In genomic region chr4:47068986-47069385, GRCh38 we compare ENCODE assay signal across 20 cellular contexts. TPM values are rescaled to one million over a fixed set of nuclear protein-coding genes. Genes with fewer than 3 reads are reported as not detected.
DNase-seq lines count a peak whose midpoint lies in the region; TF ChIP-seq lines count a peak whose summit lies in the region.
"Had no signal": no experiment of that assay in that cellular context is flagged by ENCODE, and none has a peak within 500 bp of the region (broad histone marks: within the 10 kb centered on the region; RNA-seq: fewer than 3 reads in every experiment).

No MANE protein-coding gene starts in this region.

- no peak overlapping the region for H3K4me3 ChIP-seq in osteoblast (ENCODE audit: insufficient read depth, low read length)
- H3K4me3 ChIP-seq: A549, BLaER1 had no signal

- H2AFZ ChIP-seq in osteoblast (ENCODE audit: low read length): no peak overlapping the region

- TF ChIP-seq CTCF in osteoblast (IDR thresholded peaks at IDR 0.05; ENCODE audit: extremely low read depth, low read depth, low read length): no peak

- H3K27me3 ChIP-seq in osteoblast (ENCODE audit: insufficient read depth, low read length): no peaks in the 10 kb centered on the region
- H3K27me3 ChIP-seq: BLaER1 had no signal

- H3K4me1 ChIP-seq in osteoblast (ENCODE audit: insufficient read depth, low read length): peaks cover 18% of the 10 kb centered on the region
- H3K4me1 ChIP-seq: A549, BLaER1 had no signal

- no peaks in the 10 kb centered on the region for H4K20me1 ChIP-seq in osteoblast (ENCODE audit: insufficient read depth, low read length)
- H4K20me1 ChIP-seq: BLaER1 had no signal

- H3K79me2 ChIP-seq in osteoblast (ENCODE audit: insufficient read depth, low read length): no peaks in the 10 kb centered on the region

- H3K4me2 ChIP-seq in osteoblast (ENCODE audit: insufficient read depth, low read length): no peak overlapping the region
- H3K4me2 ChIP-seq: A549, BLaER1, KMS-11, SK-N-SH had no signal

- no peaks in the 10 kb centered on the region for H3K9me3 ChIP-seq in osteoblast (ENCODE audit: low read depth, low read length)
- H3K9me3 ChIP-seq: A549, BLaER1, SK-N-SH had no signal

- DNase-seq in HT1080 (ENCODE audit: low read depth) (peak; percentile 20), NCI-H226 (peak; percentile 60), caudate nucleus (lab: John Stamatoyannopoulos, UW) (no peak), osteoblast (ENCODE audit: insufficient read length, low spot score, missing footprints) (peak; percentile 88), NCI-H2171 treated with DMSO at 0.1 percent for 48 hours (lab: John Stamatoyannopoulos, UW) (no peak), AG08395 (ENCODE audit: low spot score) (no peak)
- DNase-seq in stimulated activated CD4-positive, alpha-beta T cell treated with anti-CD3 and anti-CD28 coated beads, Interleukin-4, amount 100 ng/mL, for 24 hours: no peak
- DNase-seq: CD8-positive, alpha-beta T cell; GOT3; NCI-H1105; NCI-H2081 treated with DMSO at 0.1 percent for 48 hours; NCI-H510A; NCI-H774; SHP77 treated with DMSO at 0.1 percent for 48 hours; SK-N-SH had no signal

- H3K36me3 ChIP-seq in osteoblast (ENCODE audit: insufficient read depth, low read length): no peaks in the 10 kb centered on the region
- H3K36me3 ChIP-seq: BLaER1 had no signal

- peak overlapping the region; percentile 40 for H3K27ac ChIP-seq in caudate nucleus (ENCODE audit: low read depth, low read length)
- H3K27ac ChIP-seq in osteoblast (ENCODE audit: low read depth, low read length): peak overlapping the region; percentile 23
- H3K27ac ChIP-seq: A549, BLaER1, KMS-11 had no signal

RNA-seq across cellular contexts. Expression of gene GABRB1, which starts 37.6 kb away (rescaled TPM):
- 0.53 and 0.76 TPM in 2 replicates for total RNA-seq in HT1080 (2014; rRNA removed; shearing (Covaris generic))
- polyA plus RNA-seq in HT1080 (2015; cell fraction: cytosol; rRNA removed): 0.14 and 0.17 TPM in 2 replicates
- 0.78 and 1.6 TPM in 2 replicates for polyA plus RNA-seq in HT1080 (2015; cell fraction: nucleus; rRNA removed)
- not detected in 2 replicates for total RNA-seq in osteoblast
- total RNA-seq: CD8-positive, alpha-beta T cell; MCF 10A; RPMI7951 had no signal
- polyA plus RNA-seq: A549, SK-N-SH had no signal

Comparison
In these comparisons a context has a peak if more than half of its experiments do, and no peak if none do; other contexts are left out.
1. DNase-seq: peak in HT1080 (single experiment), NCI-H226 (single experiment) and osteoblast (single experiment); none in caudate nucleus (0 of 61), NCI-H2171 treated with DMSO at 0.1 percent for 48 hours (single experiment), stimulated activated CD4-positive, alpha-beta T cell treated with anti-CD3 and anti-CD28 coated beads, Interleukin-4, amount 100 ng/mL, for 24 hours (single experiment) and AG08395 (single experiment).